In the genomic region with DNA sequence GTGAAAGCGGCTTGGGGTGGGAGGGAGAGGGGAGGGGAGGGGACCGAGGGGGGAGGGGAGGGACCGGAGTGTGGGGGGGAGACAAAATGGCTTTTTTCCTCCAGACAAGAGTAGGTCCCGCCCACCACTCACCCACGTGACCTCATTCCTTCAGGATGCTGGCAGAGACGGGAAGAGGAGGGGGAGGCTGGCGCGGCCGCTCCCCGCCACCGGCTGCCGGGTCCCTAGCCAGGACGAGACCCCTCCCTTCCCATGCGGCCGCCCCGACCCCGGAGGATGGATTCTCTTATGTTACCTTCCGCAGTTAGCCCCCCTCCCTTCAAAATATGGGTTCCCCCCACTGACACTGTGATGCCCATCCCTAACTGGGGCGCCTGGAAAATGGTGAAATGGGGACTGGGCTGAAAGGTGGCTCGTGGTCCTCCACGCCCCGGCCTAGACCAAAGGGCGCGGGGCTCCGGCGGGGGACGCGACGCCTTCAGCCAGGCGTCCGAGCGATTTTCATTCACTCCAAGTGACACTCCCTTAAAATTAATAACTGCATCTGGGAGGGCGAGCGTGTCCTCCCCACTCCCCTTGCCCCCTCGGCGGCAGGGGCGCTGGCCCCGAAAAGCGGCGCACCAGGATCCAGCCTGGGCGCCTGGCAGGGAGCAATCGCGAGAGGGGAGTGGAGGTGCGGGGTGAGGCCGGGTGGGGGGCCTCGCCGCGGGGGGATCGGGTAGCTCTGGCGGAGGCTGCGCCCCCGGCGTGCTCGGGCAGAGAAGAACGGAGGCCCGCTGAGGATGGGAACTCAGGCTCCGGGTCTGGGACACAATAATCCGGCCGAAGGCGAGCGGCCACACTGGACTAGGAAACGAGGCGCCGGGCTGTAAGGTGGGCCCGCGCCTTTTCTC, we compare ENCODE assay signal across 8 cellular contexts. TPM values are rescaled to one million over a fixed set of nuclear protein-coding genes. Genes with fewer than 3 reads are reported as not detected.
DNase-seq lines count a peak whose midpoint lies in the region; ATAC-seq, FAIRE-seq and TF ChIP-seq lines count a peak whose summit lies in the region.

A gene (minus strand): TSS at position 8 of the 893 bp plus-strand sequence. CDS start 7,934 bp downstream, outside the sequence.

- peak within 1 kb of the TSS; percentile 81 for H3K27ac Mint-ChIP-seq in Caco-2 (ENCODE audit: unreplicated experiment)

- no TSS peak for BruUV-seq in Caco-2 (replicated peaks; lab: Mats Ljungman, UMichigan)

- WGBS in small intestine, 3 donors = 0 to 1% (median 0%) methylated on average over 54 to 66 of the region's 66 CpGs

- H3K27me3 ChIP-seq in Caco-2 (replicated peaks; ENCODE audit: control insufficient read depth, insufficient read depth, low read length) = no peaks in the 10 kb centered on the region
- no peaks in the 10 kb centered on the region for H3K27me3 ChIP-seq in kidney epithelial cell (ENCODE audit: control insufficient read depth, insufficient read depth, low read length)
- H3K27me3 ChIP-seq in small intestine (ENCODE audit: control insufficient read depth in 2 of 2, insufficient read depth in 2 of 2, low read length in 2 of 2) = peaks cover 0 to 3% of the 10 kb centered on the region in 2 donors

- H3K4me3 Mint-ChIP-seq in Caco-2 (ENCODE audit: unreplicated experiment) = peak within 1 kb of the TSS; percentile 79

- H3K27me3 Mint-ChIP-seq in Caco-2 (ENCODE audit: insufficient read depth, unreplicated experiment) = peaks cover 2% of the 10 kb centered on the region

- peaks cover 29% of the 10 kb centered on the region for H3K4me1 ChIP-seq in Caco-2
- H3K4me1 ChIP-seq in small intestine (ENCODE audit: control insufficient read depth in 2 of 2, insufficient read depth in 1 of 2, low read depth in 1 of 2, low read length in 1 of 2) = peaks cover 6 to 7% of the 10 kb centered on the region in 2 donors

- H3K27ac ChIP-seq in small intestine (ENCODE audit: low read depth in 1 of 2, low read length in 1 of 2) = peak within 1 kb of the TSS; percentile 13 to 88

- H3K4me1 Mint-ChIP-seq in Caco-2 (ENCODE audit: low read depth, unreplicated experiment) = peaks cover 36% of the 10 kb centered on the region

- no peak for FAIRE-seq in small intestine (lab: Jason Lieb, UNC)

- POLR2A ChIA-PET in Caco-2 (lab: Charles Lee) = interaction anchor here (0.5 to 0.8 kb wide), 2 partner anchors 43 to 106 kb away, joined by 4 to 6 read pairs; no protein-coding TSS in a partner anchor

- H3K36me3 ChIP-seq in Caco-2 (ENCODE audit: control insufficient read depth, insufficient read depth, low read length) (no peaks in the 10 kb centered on the region), kidney epithelial cell (ENCODE audit: control insufficient read depth, insufficient read depth, low read length) (no peaks in the 10 kb centered on the region), small intestine (ENCODE audit: control insufficient read depth in 2 of 2, insufficient read depth in 2 of 2, low read length in 2 of 2) (no peaks in the 10 kb centered on the region)

- H3K36me3 Mint-ChIP-seq in Caco-2 (ENCODE audit: insufficient read depth, unreplicated experiment) = peaks cover 43% of the 10 kb centered on the region

- TF ChIP-seq CTCF in Caco-2 (IDR thresholded peaks at IDR 0.05; ENCODE audit: insufficient read depth in 1 of 2, low read depth in 1 of 2, low read length in 1 of 2, severe bottlenecking in 1 of 2, unreplicated experiment in 1 of 2) (no peak), choroid plexus epithelial cell (conservative IDR thresholded peaks at IDR 0.05; ENCODE audit: low read depth, low read length) (no peak), kidney epithelial cell (IDR thresholded peaks at IDR 0.05; ENCODE audit: insufficient read depth, low read length, poor library complexity, severe bottlenecking) (no peak)

- ATAC-seq in GM18909 (IDR thresholded peaks at IDR 0.05; ENCODE audit: poor library complexity, unreplicated experiment) = no peak
- ATAC-seq in HG03378 (IDR thresholded peaks at IDR 0.05; ENCODE audit: unreplicated experiment) = no peak

- CTCF ChIA-PET in Caco-2 (lab: Charles Lee) = interaction anchor here (1.1 kb wide), 1 partner anchor 38 kb away, joined by 3 read pairs; no protein-coding TSS in a partner anchor

- DNase-seq in Caco-2 (peak; percentile 92 to 96), HuH-7 (ENCODE audit: low spot score) (peak; percentile 80), choroid plexus epithelial cell (ENCODE audit: low read depth) (peak; percentile 83), kidney epithelial cell (ENCODE audit: low read depth) (peak; percentile 63), small intestine (peak; percentile 79)

- H3K9me3 Mint-ChIP-seq in Caco-2 (ENCODE audit: unreplicated experiment) = no peaks in the 10 kb centered on the region

- H3K4me3 ChIP-seq in Caco-2 (ENCODE audit: low read depth, low read length) (peak within 1 kb of the TSS; percentile 90), choroid plexus epithelial cell (ENCODE audit: low read depth, low read length) (peak within 1 kb of the TSS; percentile 99), kidney epithelial cell (ENCODE audit: low read depth, low read length) (peak within 1 kb of the TSS; percentile 93), small intestine (ENCODE audit: low read depth in 1 of 2, low read length in 2 of 2) (peak within 1 kb of the TSS; percentile 55 to 64)

- H3K9me3 ChIP-seq in Caco-2 (no peaks in the 10 kb centered on the region), small intestine (ENCODE audit: control insufficient read depth, low read depth) (no peaks in the 10 kb centered on the region)

- intact Hi-C loops in Caco-2 (cut with micrococcal nuclease; ENCODE audit: unreplicated experiment) = loop anchor here (2.0 kb wide), 1 partner anchor 18 kb away; a partner anchor contains a TSS

TF ChIP-seq in PFSK-1, 5 proteins besides CTCF, POLR2A, EP300 and RAD21:
- peak; percentile 68; the same call in 1 of the 2 replicates for TF ChIP-seq TAF1 (IDR thresholded peaks at IDR 0.05; ENCODE audit: borderline replicate concordance, insufficient read depth, low read length)
- peak; percentile 68 for TF ChIP-seq POLR2AphosphoS5 (IDR thresholded peaks at IDR 0.05; ENCODE audit: low read depth, low read length)
- no peak; the same call in 1 of the 2 replicates for TF ChIP-seq SIN3A (IDR thresholded peaks at IDR 0.05; ENCODE audit: borderline replicate concordance, insufficient read depth, low read length)
- TF ChIP-seq, protein P1, sequence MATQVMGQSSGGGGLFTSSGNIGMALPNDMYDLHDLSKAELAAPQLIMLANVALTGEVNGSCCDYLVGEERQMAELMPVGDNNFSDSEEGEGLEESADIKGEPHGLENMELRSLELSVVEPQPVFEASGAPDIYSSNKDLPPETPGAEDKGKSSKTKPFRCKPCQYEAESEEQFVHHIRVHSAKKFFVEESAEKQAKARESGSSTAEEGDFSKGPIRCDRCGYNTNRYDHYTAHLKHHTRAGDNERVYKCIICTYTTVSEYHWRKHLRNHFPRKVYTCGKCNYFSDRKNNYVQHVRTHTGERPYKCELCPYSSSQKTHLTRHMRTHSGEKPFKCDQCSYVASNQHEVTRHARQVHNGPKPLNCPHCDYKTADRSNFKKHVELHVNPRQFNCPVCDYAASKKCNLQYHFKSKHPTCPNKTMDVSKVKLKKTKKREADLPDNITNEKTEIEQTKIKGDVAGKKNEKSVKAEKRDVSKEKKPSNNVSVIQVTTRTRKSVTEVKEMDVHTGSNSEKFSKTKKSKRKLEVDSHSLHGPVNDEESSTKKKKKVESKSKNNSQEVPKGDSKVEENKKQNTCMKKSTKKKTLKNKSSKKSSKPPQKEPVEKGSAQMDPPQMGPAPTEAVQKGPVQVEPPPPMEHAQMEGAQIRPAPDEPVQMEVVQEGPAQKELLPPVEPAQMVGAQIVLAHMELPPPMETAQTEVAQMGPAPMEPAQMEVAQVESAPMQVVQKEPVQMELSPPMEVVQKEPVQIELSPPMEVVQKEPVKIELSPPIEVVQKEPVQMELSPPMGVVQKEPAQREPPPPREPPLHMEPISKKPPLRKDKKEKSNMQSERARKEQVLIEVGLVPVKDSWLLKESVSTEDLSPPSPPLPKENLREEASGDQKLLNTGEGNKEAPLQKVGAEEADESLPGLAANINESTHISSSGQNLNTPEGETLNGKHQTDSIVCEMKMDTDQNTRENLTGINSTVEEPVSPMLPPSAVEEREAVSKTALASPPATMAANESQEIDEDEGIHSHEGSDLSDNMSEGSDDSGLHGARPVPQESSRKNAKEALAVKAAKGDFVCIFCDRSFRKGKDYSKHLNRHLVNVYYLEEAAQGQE (IDR thresholded peaks at IDR 0.05; ENCODE audit: insufficient read depth in 1 of 2, low read depth in 2 of 2, low read length in 2 of 2) = 0 out of 4 replicates have a peak, but pooled peaks of 1 of the 2 experiments have one; percentile 42
- peak; percentile 53 for TF ChIP-seq FOXP2 (optimal IDR thresholded peaks at IDR 0.05; ENCODE audit: borderline replicate concordance, extremely low read depth, extremely low read length, insufficient read depth)

RNA-seq across cellular contexts. Expression of the gene that starts here (rescaled TPM):
- total RNA-seq in Caco-2 (2022) (91.3 and 95.1 TPM in 2 replicates), kidney epithelial cell (20.8 and 25.1 TPM in 2 replicates)
- polyA plus RNA-seq in PFSK-1 (2012; ENCODE audit: insufficient read length, low read depth) = 145 TPM
- 10 to 100 TPM in 2 of 3 donors, 1 to 10 TPM in 1; 7.6 to 30.2 (median 16.7) TPM for polyA plus RNA-seq in small intestine
